Comparison of ENCODE assay signal across 8 cellular contexts in genomic region chr16:68022728-68023537, GRCh38. TPM values are rescaled to one million over a fixed set of nuclear protein-coding genes. Genes with fewer than 3 reads are reported as not detected.
DNase-seq lines count a peak whose midpoint lies in the region; ATAC-seq, FAIRE-seq and TF ChIP-seq lines count a peak whose summit lies in the region.

A gene with protein sequence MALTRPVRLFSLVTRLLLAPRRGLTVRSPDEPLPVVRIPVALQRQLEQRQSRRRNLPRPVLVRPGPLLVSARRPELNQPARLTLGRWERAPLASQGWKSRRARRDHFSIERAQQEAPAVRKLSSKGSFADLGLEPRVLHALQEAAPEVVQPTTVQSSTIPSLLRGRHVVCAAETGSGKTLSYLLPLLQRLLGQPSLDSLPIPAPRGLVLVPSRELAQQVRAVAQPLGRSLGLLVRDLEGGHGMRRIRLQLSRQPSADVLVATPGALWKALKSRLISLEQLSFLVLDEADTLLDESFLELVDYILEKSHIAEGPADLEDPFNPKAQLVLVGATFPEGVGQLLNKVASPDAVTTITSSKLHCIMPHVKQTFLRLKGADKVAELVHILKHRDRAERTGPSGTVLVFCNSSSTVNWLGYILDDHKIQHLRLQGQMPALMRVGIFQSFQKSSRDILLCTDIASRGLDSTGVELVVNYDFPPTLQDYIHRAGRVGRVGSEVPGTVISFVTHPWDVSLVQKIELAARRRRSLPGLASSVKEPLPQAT (minus strand): TSS chr16:68023232. CDS start chr16:68023202, 30 bp downstream.
DUS2 (plus strand) TSS chr16:68023284; CDS start chr16:68038024, 14,740 bp downstream.

- H3K4me3 Mint-ChIP-seq in type B pancreatic cell, result peak within 1 kb of the TSS; percentile 100

- no peaks in the 10 kb centered on the region for H3K9me3 ChIP-seq in adrenal gland (replicated peaks in 1 of 3)

- TF ChIP-seq CTCF in adrenal gland (IDR thresholded peaks at IDR 0.05) (no peak), type B pancreatic cell (conservative IDR thresholded peaks at IDR 0.05) (no peak)

- H3K27me3 Mint-ChIP-seq in type B pancreatic cell, result peaks cover 3% of the 10 kb centered on the region

- peaks cover 9% of the 10 kb centered on the region for H3K36me3 Mint-ChIP-seq in type B pancreatic cell

- intact Hi-C loops in T-helper 1 cell treated with Interleukin-12 subunit alpha and Interleukin-12 subunit beta and Interleukin-4 antibody, amounts not matched to agents 30 ng/mL and 1 ng/mL, for 36 hours (cut with micrococcal nuclease), result loop anchor here (1.0 to 5.0 kb wide), 8 partner anchors 18 to 216 kb away; partner anchors contain the start of genes NFATC3, PSKH1, RANBP10 and TSNAXIP1
- intact Hi-C loops in adrenal gland (cut with DNase I) (no loop called here), left cardiac atrium (cut with DNase I) (no loop called here), posterior cingulate gyrus (cut with DNase I) (loop anchor here (10.0 kb wide), 1 partner anchor 88 kb away; the partner anchor contains the start of genes CTRL and PSMB10)

- peak within 1 kb of the TSS; percentile 62 to 98 (median 96) for H3K4me3 ChIP-seq in adrenal gland

- H3K9me3 Mint-ChIP-seq in type B pancreatic cell, result no peaks in the 10 kb centered on the region

- H3K36me3 ChIP-seq in adrenal gland (replicated peaks in 1 of 2), result no peaks in the 10 kb centered on the region

- ATAC-seq in HG02763 (IDR thresholded peaks at IDR 0.05; ENCODE audit: unreplicated experiment) (peak; percentile 64), left cardiac atrium (peak; percentile 98 to 99)

- DNase-seq in GM12891 (ENCODE audit: insufficient read length, low spot score) (peak; percentile 85), NCI-H1436 treated with DMSO at 0.1 percent for 48 hours (lab: John Stamatoyannopoulos, UW) (peak; percentile 52), adrenal gland (peak; percentile 88 to 98 (median 93)), left cardiac atrium (peak; percentile 93), posterior cingulate gyrus (peak; percentile 84 to 98 (median 94)), type B pancreatic cell (ENCODE audit: extremely low spot score, unreplicated experiment) (peak; percentile 94)

- peak; percentile 84 for TF ChIP-seq POLR2A in GM12891 (IDR thresholded peaks at IDR 0.05; ENCODE audit: low read depth, low read length)
- TF ChIP-seq POLR2A in adrenal gland (IDR thresholded peaks at IDR 0.05), result peak; percentile 26 to 65

- WGBS in adrenal gland, 4 donors, result 0% methylated on average over 6 to 84 of the region's 84 CpGs

- H3K4me1 ChIP-seq in adrenal gland (replicated peaks in 1 of 2), result peaks cover 13 to 30% of the 10 kb centered on the region in 2 donors

- peaks cover 8% of the 10 kb centered on the region for H3K4me1 Mint-ChIP-seq in type B pancreatic cell (ENCODE audit: unreplicated experiment)

- H3K27ac ChIP-seq in adrenal gland, result peak within 1 kb of the TSS in 4 of 5 donors; percentile 80 to 91 (median 86)

- FAIRE-seq in GM12891 (lab: Jason Lieb, UNC), result peak; percentile 93

- H3K27me3 ChIP-seq in adrenal gland, result no peaks in the 10 kb centered on the region

- H3K27ac Mint-ChIP-seq in type B pancreatic cell, result peak within 1 kb of the TSS; percentile 97

TF ChIP-seq in GM12891, 5 proteins besides CTCF, POLR2A, EP300 and RAD21:
- TF ChIP-seq TAF1 (IDR thresholded peaks at IDR 0.05; ENCODE audit: low read depth, low read length) (peak; percentile 93), POLR2AphosphoS5 (IDR thresholded peaks at IDR 0.05; ENCODE audit: low read depth, low read length) (peak; percentile 86), POU2F2 (IDR thresholded peaks at IDR 0.05; ENCODE audit: low read depth, low read length) (0 out of 2 replicates have a peak, but pooled peaks have one; percentile 24), SPI1 (IDR thresholded peaks at IDR 0.05; ENCODE audit: low read depth, low read length) (no peak)

RNA-seq across cellular contexts. Expression of the first gene that starts in this region (rescaled TPM):
- polyA plus RNA-seq in GM12891 (2012; ENCODE audit: low read depth, missing spikeins), result 14.8 TPM
- total RNA-seq in T-helper 1 cell treated with Interleukin-12 subunit alpha and Interleukin-12 subunit beta and Interleukin-4 antibody, amounts not matched to agents 30 ng/mL and 1 ng/mL, for 36 hours, result 17.9 and 18.0 TPM in 2 replicates
- total RNA-seq in adrenal gland (10 to 100 TPM in 6 of 8 donors, 1 to 10 TPM in 2; 6.4 to 18.2 (median 12.9) TPM), left cardiac atrium (1 to 10 TPM; 7.2 to 8.4 TPM), type B pancreatic cell (ENCODE audit: low replicate concordance) (14.7 and 15.2 TPM in 2 replicates)
- 10 to 100 TPM in 1 of 3 donors, 1 to 10 TPM in 2; 6.8 to 13.0 (median 9.1) TPM for polyA plus RNA-seq in adrenal gland

RNA-seq across cellular contexts. Expression of gene DUS2, which starts in this region (rescaled TPM):
- 19.2 TPM for polyA plus RNA-seq in GM12891 (2012; ENCODE audit: low read depth, missing spikeins)
- 24.8 and 27.8 TPM in 2 replicates for total RNA-seq in T-helper 1 cell treated with Interleukin-12 subunit alpha and Interleukin-12 subunit beta and Interleukin-4 antibody, amounts not matched to agents 30 ng/mL and 1 ng/mL, for 36 hours
- total RNA-seq in adrenal gland (10 to 100 TPM in 5 of 8 donors, 1 to 10 TPM in 3; 6.3 to 19.4 (median 12.7) TPM), left cardiac atrium (1 to 10 TPM; 6.9 to 7.2 TPM), type B pancreatic cell (ENCODE audit: low replicate concordance) (21.7 and 24.1 TPM in 2 replicates)
- 10 to 100 TPM in 2 of 3 donors, 1 to 10 TPM in 1; 7.1 to 13.2 (median 10.1) TPM for polyA plus RNA-seq in adrenal gland

Comparison
In these comparisons a context has a peak if more than half of its experiments do, and no peak if none do; other contexts are left out.
1. Peak in every context shown above with its lines: DNase-seq, ATAC-seq, H3K4me3 ChIP-seq and H3K27ac ChIP-seq.
2. intact Hi-C loops: an anchor here in T-helper 1 cell treated with Interleukin-12 subunit alpha and Interleukin-12 subunit beta and Interleukin-4 antibody, amounts not matched to agents 30 ng/mL and 1 ng/mL, for 36 hours (1.0 to 5.0 kb wide) and posterior cingulate gyrus (10.0 kb wide); none called in adrenal gland and left cardiac atrium.